22 cellular contexts compared by ENCODE assay signal in genomic region chr20:33600414-33600813, GRCh38.
DNase-seq lines count a peak whose midpoint lies in the region; ATAC-seq and TF ChIP-seq lines count a peak whose summit lies in the region.
"Had no signal": no experiment of that assay in that cellular context is flagged by ENCODE, and none has a peak within 500 bp of the region (broad histone marks: within the 10 kb centered on the region; RNA-seq: fewer than 3 reads in every experiment).

No MANE protein-coding gene starts in this region.

- no peaks in the 10 kb centered on the region for H3K27me3 Mint-ChIP-seq in neural progenitor cell (ENCODE audit: insufficient read depth, low read depth)
- H3K27me3 Mint-ChIP-seq: CD8-positive, alpha-beta memory T cell had no signal

- H4K20me1 ChIP-seq in HCT116 (ENCODE audit: insufficient read depth) (no peaks in the 10 kb centered on the region), neural progenitor cell (ENCODE audit: low read depth) (no peaks in the 10 kb centered on the region)

- peaks cover 10% of the 10 kb centered on the region for H3K36me3 Mint-ChIP-seq in neural progenitor cell

- intact Hi-C loops in HCT116 (cut with micrococcal nuclease) = no loop called here
- intact Hi-C loops in mucosa of descending colon (cut with DNase I, micrococcal nuclease) = no loop called here

- no peak for TF ChIP-seq RAD21 in HCT116 (IDR thresholded peaks at IDR 0.05; ENCODE audit: low read depth)

- H3K27ac ChIP-seq in HCT116 (ENCODE audit: low read depth, low read length) = no peak overlapping the region
- H3K27ac ChIP-seq in foreskin keratinocyte = no peak overlapping the region
- H3K27ac ChIP-seq in neural progenitor cell = no peak overlapping the region
- H3K27ac ChIP-seq: RWPE1 had no signal

- no peaks in the 10 kb centered on the region for H3K9me2 ChIP-seq in HCT116 (ENCODE audit: insufficient read depth)

- ATAC-seq in HCT116 (no peak), foreskin keratinocyte (no peak), mucosa of descending colon (no peak)
- ATAC-seq: K562, Panc1 had no signal

- no peaks in the 10 kb centered on the region for H3K36me3 ChIP-seq in BE2C
- no peaks in the 10 kb centered on the region for H3K36me3 ChIP-seq in HCT116 (ENCODE audit: control insufficient read depth in 1 of 2, insufficient read depth in 2 of 2, low read length in 2 of 2)
- no peaks in the 10 kb centered on the region for H3K36me3 ChIP-seq in neural progenitor cell
- H3K36me3 ChIP-seq in mucosa of descending colon (ENCODE audit: low read depth) = no peaks in the 10 kb centered on the region
- H3K36me3 ChIP-seq: MG63 had no signal

- H2AFZ ChIP-seq in HCT116 (ENCODE audit: low read depth, low read length, poor library complexity, severe bottlenecking) (no peak overlapping the region), neural progenitor cell (replicated peaks) (no peak overlapping the region)

- no peak for TF ChIP-seq POLR2A in HCT116 (IDR thresholded peaks at IDR 0.05; ENCODE audit: borderline replicate concordance, extremely low read depth, insufficient read depth, insufficient read length)

- H3K9ac ChIP-seq in HCT116 (ENCODE audit: low read length) = no peak overlapping the region
- H3K9ac ChIP-seq in neural progenitor cell = no peak overlapping the region

- no peak overlapping the region for H3K4me3 Mint-ChIP-seq in neural progenitor cell
- H3K4me3 Mint-ChIP-seq: CD8-positive, alpha-beta memory T cell had no signal

- H3K9me3 ChIP-seq in BE2C = no peaks in the 10 kb centered on the region
- H3K9me3 ChIP-seq in HCT116 (ENCODE audit: control insufficient read depth in 1 of 2, insufficient read depth in 1 of 2, low read depth in 1 of 2, low read length in 2 of 2) = no peaks in the 10 kb centered on the region
- no peaks in the 10 kb centered on the region for H3K9me3 ChIP-seq in neural progenitor cell (ENCODE audit: low read depth)
- no peaks in the 10 kb centered on the region for H3K9me3 ChIP-seq in mucosa of descending colon
- H3K9me3 ChIP-seq: MG63 had no signal

- H3K27me3 ChIP-seq in BE2C (no peaks in the 10 kb centered on the region), HCT116 (ENCODE audit: insufficient read depth, low read length) (no peaks in the 10 kb centered on the region), foreskin keratinocyte (no peaks in the 10 kb centered on the region), neural progenitor cell (no peaks in the 10 kb centered on the region)
- H3K27me3 ChIP-seq: MG63 had no signal

- no peak overlapping the region for H3K4me3 ChIP-seq in BE2C (ENCODE audit: low read depth, low read length)
- no peak overlapping the region for H3K4me3 ChIP-seq in HCT116 (replicated peaks in 1 of 2; ENCODE audit: low read depth in 1 of 2, low read length in 2 of 2)
- H3K4me3 ChIP-seq in neural progenitor cell = no peak overlapping the region
- H3K4me3 ChIP-seq in mucosa of descending colon = no peak overlapping the region
- H3K4me3 ChIP-seq: K562, MG63 had no signal

- RAD21 ChIA-PET in HCT116 (lab: Charles Lee; ENCODE audit: low non-redundant PET in 1 of 2, low total read pairs in 2 of 2, uncharacterized antibody in 2 of 2, unreplicated experiment in 2 of 2) = no interaction called here

- H3K79me2 ChIP-seq in HCT116 (ENCODE audit: insufficient read depth, low read length) (no peaks in the 10 kb centered on the region), neural progenitor cell (ENCODE audit: low read depth) (no peaks in the 10 kb centered on the region)

- no peak overlapping the region for H3K27ac Mint-ChIP-seq in neural progenitor cell
- H3K27ac Mint-ChIP-seq: CD8-positive, alpha-beta memory T cell had no signal

- no peaks in the 10 kb centered on the region for H3F3A ChIP-seq in neural progenitor cell (ENCODE audit: low read depth)

- CTCF ChIA-PET in HCT116 (lab: Charles Lee) = no interaction called here

- DNase-seq in BE2C = no peak
- no peak for DNase-seq in HCT116 (ENCODE audit: low read depth, low spot score)
- DNase-seq in foreskin keratinocyte = no peak
- no peak for DNase-seq in neural progenitor cell (ENCODE audit: low spot score)
- DNase-seq in hepatic stellate cell (ENCODE audit: low spot score) = no peak
- DNase-seq in mucosa of descending colon = no peak
- DNase-seq in activated effector memory CD4-positive, alpha-beta T cell treated with anti-CD3 and anti-CD28 coated beads, Interleukin-2, amount 50 U/mL, for 16 hours = no peak
- DNase-seq: C1 segment of cervical spinal cord; CD8-positive, alpha-beta memory T cell; DMS 273 treated with DMSO at 0.1 percent for 48 hours; DMS79; GF-D8; MG63; NCI-H1105 treated with DMSO at 0.1 percent for 48 hours; NCI-H146; NCI-H2029; NCI-H2227 treated with DMSO at 0.1 percent for 48 hours; NCI-H526 treated with DMSO at 0.1 percent for 48 hours; SHP77 had no signal

- no peak overlapping the region for H3K4me2 ChIP-seq in HCT116 (ENCODE audit: low read length)
- H3K4me2 ChIP-seq in neural progenitor cell = no peak overlapping the region

- H3K9me3 Mint-ChIP-seq in neural progenitor cell = peaks cover 7% of the 10 kb centered on the region
- H3K9me3 Mint-ChIP-seq: CD8-positive, alpha-beta memory T cell had no signal

- BruUV-seq in HCT116 (replicated peaks; lab: Mats Ljungman, UMichigan) = no TSS peak

- TF ChIP-seq CTCF in BE2C (IDR thresholded peaks at IDR 0.05; ENCODE audit: low read depth, low read length) (peak; percentile 22; the same call in 1 of the 2 replicates), HCT116 (IDR thresholded peaks at IDR 0.05 in 2 of 3, conservative IDR thresholded peaks at IDR 0.05 in 1 of 3; ENCODE audit: borderline replicate concordance in 1 of 3, insufficient read depth in 1 of 3, low read depth in 2 of 3, low read length in 2 of 3) (peak in 2 of 3 experiments; percentile 10 to 14; a peak in 1 of 6 replicates), foreskin keratinocyte (conservative IDR thresholded peaks at IDR 0.05) (peak; percentile 12), neural progenitor cell (IDR thresholded peaks at IDR 0.05) (peak; percentile 8), mucosa of descending colon (IDR thresholded peaks at IDR 0.05) (no peak)

- POLR2A ChIA-PET in HCT116 (lab: Charles Lee) = no interaction called here

- H3K4me1 ChIP-seq in BE2C (peaks cover 7% of the 10 kb centered on the region; the same call in 1 of the 2 replicates), HCT116 (ENCODE audit: control insufficient read depth in 1 of 2, insufficient read depth in 2 of 2, low read length in 2 of 2) (no peaks in the 10 kb centered on the region), foreskin keratinocyte (peaks cover 11% of the 10 kb centered on the region), neural progenitor cell (no peaks in the 10 kb centered on the region), mucosa of descending colon (ENCODE audit: low read depth) (no peaks in the 10 kb centered on the region)

- peaks cover 2% of the 10 kb centered on the region for H3K4me1 Mint-ChIP-seq in neural progenitor cell

TF ChIP-seq in HCT116, 20 proteins besides CTCF, POLR2A, EP300 and RAD21:
- TF ChIP-seq SIN3A (IDR thresholded peaks at IDR 0.05; ENCODE audit: low read depth) (no peak), JUND (IDR thresholded peaks at IDR 0.05) (no peak), ZFX (IDR thresholded peaks at IDR 0.05) (no peak), ELF1 (IDR thresholded peaks at IDR 0.05; ENCODE audit: borderline replicate concordance, low read depth) (no peak), MAX (IDR thresholded peaks at IDR 0.05) (no peak), CEBPB (IDR thresholded peaks at IDR 0.05; ENCODE audit: low read depth) (no peak), POLR2AphosphoS5 (IDR thresholded peaks at IDR 0.05; ENCODE audit: low read depth, low read length) (no peak), ZBTB33 (IDR thresholded peaks at IDR 0.05; ENCODE audit: extremely low read depth, insufficient replicate concordance, low read length) (no peak), EZH2phosphoT487 (IDR thresholded peaks at IDR 0.05; ENCODE audit: borderline replicate concordance) (no peak), EZH2 (IDR thresholded peaks at IDR 0.05) (no peak), SRF (IDR thresholded peaks at IDR 0.05; ENCODE audit: low read depth) (no peak), SP1 (IDR thresholded peaks at IDR 0.05; ENCODE audit: low read depth) (no peak)
